1 cellular context compared by ENCODE assay signal in the genomic region with DNA sequence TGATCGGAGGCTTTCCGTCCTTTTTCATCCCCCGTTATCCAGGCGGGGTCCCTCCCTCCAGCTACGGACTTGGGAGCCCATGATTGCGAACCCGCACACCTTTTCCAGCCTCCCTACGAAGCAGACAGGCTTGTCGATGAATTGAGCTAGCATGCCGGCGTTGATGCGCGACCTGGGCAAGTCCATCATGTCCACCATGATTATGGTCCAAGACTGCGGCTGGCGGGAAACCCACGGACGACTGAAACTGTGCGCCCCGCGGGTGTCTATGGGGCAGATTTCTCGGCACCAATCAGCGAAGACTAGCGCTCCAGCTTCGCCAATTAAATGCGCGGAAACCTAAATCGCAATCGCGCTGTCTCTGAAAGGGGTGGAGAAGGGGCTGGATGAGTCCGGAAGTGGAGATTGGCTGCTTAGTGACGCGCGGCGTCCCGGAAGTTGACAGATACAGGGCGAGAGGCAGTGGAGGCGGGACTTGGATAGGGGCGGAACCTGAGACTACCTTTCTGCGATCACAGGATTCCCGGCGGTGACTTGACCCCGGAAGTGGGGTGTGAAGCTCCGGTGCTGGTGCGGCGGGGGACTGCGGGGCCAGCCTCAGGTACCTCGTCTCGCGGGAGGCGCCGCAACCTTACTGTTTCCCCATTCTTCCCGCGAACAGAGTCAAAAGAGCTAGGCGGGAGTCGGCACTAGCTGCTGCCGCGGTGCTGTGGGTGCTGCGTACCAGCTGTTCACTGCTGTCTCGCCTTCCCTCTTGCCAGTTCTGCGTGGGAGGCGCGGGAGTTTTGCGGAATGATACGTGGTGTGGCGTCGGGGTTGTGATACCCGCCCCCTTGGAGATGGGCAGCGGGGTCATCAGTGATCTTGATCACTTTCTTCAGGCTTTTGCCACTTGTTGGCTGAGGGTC.
TF ChIP-seq lines count a peak whose summit lies in the region.

UMAD1 (plus strand) TSS at position 532 of the 908 bp plus-strand sequence. CDS start 32,620 bp downstream, outside the sequence.

TF ChIP-seq in GM23338, 12 proteins besides CTCF, POLR2A, EP300 and RAD21 (continued from another document):
- TF ChIP-seq CREB1 (CRISPR knock-in tag; IDR thresholded peaks at IDR 0.05; ENCODE audit: low read depth) = peak; percentile 81
- TF ChIP-seq EZH2 (IDR thresholded peaks at IDR 0.05; ENCODE audit: low read depth, unreplicated experiment) = no peak
- TF ChIP-seq, protein P1, sequence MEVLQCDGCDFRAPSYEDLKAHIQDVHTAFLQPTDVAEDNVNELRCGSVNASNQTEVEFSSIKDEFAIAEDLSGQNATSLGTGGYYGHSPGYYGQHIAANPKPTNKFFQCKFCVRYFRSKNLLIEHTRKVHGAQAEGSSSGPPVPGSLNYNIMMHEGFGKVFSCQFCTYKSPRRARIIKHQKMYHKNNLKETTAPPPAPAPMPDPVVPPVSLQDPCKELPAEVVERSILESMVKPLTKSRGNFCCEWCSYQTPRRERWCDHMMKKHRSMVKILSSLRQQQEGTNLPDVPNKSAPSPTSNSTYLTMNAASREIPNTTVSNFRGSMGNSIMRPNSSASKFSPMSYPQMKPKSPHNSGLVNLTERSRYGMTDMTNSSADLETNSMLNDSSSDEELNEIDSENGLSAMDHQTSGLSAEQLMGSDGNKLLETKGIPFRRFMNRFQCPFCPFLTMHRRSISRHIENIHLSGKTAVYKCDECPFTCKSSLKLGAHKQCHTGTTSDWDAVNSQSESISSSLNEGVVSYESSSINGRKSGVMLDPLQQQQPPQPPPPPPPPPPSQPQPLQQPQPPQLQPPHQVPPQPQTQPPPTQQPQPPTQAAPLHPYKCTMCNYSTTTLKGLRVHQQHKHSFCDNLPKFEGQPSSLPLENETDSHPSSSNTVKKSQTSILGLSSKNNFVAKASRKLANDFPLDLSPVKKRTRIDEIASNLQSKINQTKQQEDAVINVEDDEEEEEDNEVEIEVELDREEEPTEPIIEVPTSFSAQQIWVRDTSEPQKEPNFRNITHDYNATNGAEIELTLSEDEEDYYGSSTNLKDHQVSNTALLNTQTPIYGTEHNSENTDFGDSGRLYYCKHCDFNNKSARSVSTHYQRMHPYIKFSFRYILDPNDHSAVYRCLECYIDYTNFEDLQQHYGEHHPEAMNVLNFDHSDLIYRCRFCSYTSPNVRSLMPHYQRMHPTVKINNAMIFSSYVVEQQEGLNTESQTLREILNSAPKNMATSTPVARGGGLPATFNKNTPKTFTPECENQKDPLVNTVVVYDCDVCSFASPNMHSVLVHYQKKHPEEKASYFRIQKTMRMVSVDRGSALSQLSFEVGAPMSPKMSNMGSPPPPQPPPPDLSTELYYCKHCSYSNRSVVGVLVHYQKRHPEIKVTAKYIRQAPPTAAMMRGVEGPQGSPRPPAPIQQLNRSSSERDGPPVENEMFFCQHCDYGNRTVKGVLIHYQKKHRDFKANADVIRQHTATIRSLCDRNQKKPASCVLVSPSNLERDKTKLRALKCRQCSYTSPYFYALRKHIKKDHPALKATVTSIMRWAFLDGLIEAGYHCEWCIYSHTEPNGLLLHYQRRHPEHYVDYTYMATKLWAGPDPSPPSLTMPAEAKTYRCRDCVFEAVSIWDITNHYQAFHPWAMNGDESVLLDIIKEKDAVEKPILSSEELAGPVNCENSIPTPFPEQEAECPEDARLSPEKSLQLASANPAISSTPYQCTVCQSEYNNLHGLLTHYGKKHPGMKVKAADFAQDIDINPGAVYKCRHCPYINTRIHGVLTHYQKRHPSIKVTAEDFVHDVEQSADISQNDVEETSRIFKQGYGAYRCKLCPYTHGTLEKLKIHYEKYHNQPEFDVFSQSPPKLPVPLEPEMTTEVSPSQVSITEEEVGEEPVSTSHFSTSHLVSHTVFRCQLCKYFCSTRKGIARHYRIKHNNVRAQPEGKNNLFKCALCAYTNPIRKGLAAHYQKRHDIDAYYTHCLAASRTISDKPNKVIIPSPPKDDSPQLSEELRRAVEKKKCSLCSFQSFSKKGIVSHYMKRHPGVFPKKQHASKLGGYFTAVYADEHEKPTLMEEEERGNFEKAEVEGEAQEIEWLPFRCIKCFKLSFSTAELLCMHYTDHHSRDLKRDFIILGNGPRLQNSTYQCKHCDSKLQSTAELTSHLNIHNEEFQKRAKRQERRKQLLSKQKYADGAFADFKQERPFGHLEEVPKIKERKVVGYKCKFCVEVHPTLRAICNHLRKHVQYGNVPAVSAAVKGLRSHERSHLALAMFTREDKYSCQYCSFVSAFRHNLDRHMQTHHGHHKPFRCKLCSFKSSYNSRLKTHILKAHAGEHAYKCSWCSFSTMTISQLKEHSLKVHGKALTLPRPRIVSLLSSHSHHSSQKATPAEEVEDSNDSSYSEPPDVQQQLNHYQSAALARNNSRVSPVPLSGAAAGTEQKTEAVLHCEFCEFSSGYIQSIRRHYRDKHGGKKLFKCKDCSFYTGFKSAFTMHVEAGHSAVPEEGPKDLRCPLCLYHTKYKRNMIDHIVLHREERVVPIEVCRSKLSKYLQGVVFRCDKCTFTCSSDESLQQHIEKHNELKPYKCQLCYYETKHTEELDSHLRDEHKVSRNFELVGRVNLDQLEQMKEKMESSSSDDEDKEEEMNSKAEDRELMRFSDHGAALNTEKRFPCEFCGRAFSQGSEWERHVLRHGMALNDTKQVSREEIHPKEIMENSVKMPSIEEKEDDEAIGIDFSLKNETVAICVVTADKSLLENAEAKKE (CRISPR knock-in tag; IDR thresholded peaks at IDR 0.05) = no peak
- TF ChIP-seq STAT1 (IDR thresholded peaks at IDR 0.05; ENCODE audit: unreplicated experiment) = no peak
- no peak for TF ChIP-seq EZH2phosphoT487 (IDR thresholded peaks at IDR 0.05; ENCODE audit: unreplicated experiment)
